Comparison of ENCODE assay signal across 9 cellular contexts in genomic region chr2:98465456-98466201, GRCh38. TPM values are rescaled to one million over a fixed set of nuclear protein-coding genes. Genes with fewer than 3 reads are reported as not detected.
A peak's percentile ranks its signal among the peaks of the same experiment; 100 is the strongest.
DNase-seq lines count a peak whose midpoint lies in the region; ATAC-seq and TF ChIP-seq lines count a peak whose summit lies in the region.
"Had no signal": no experiment of that assay in that cellular context is flagged by ENCODE, and none has a peak within 500 bp of the region (broad histone marks: within the 10 kb centered on the region; RNA-seq: fewer than 3 reads in every experiment).

No MANE protein-coding gene starts in this region.

- H3K9me2 ChIP-seq in Karpas-422 (replicated peaks; ENCODE audit: insufficient read depth, low read length), result no peaks in the 10 kb centered on the region

- no peaks in the 10 kb centered on the region for H3K36me3 ChIP-seq in effector memory CD4-positive, alpha-beta T cell (ENCODE audit: control insufficient read depth, insufficient read depth, low read length)
- no peaks in the 10 kb centered on the region for H3K36me3 ChIP-seq in Karpas-422 (ENCODE audit: insufficient read depth, low read length)

- H3K9ac ChIP-seq in Karpas-422 (ENCODE audit: low read length), result no peak overlapping the region

- H3K4me1 ChIP-seq in effector memory CD4-positive, alpha-beta T cell (ENCODE audit: control insufficient read depth, insufficient read depth, low read length, poor library complexity, severe bottlenecking), result peaks cover 83% of the 10 kb centered on the region
- peaks cover 36% of the 10 kb centered on the region for H3K4me1 ChIP-seq in Karpas-422 (ENCODE audit: low read length)

- peak overlapping the region; percentile 56 for H3K4me3 Mint-ChIP-seq in activated B cell treated with CpG ODN at 0.5 μM for 24 hours
- peak overlapping the region in 1 of 3 experiments; percentile 9 for H3K4me3 Mint-ChIP-seq in nephron
- H3K4me3 Mint-ChIP-seq: neural crest cell had no signal

- POLR2A ChIA-PET in activated B cell treated with CpG ODN at 0.5 μM for 24 hours (lab: Charles Lee), result interaction anchor here (0.8 to 2.9 kb wide), 5 partner anchors 9 to 19 kb away, joined by 3 to 11 read pairs (median 6); no protein-coding TSS in a partner anchor

- DNase-seq in G401 (ENCODE audit: low spot score) (peak; percentile 93), NCI-H2196 (lab: John Stamatoyannopoulos, UW; ENCODE audit: unreplicated experiment) (peak; percentile 75), activated B cell treated with CpG ODN at 0.5 μM for 24 hours (no peak), iPS-NIHi7 (ENCODE audit: extremely low spot score) (no peak), Karpas-422 (no peak)
- peak; percentile 66 to 80 (median 72) for DNase-seq in effector memory CD4-positive, alpha-beta T cell

- H3K4me3 ChIP-seq in effector memory CD4-positive, alpha-beta T cell (ENCODE audit: insufficient read depth, low read depth, low read length, poor library complexity, severe bottlenecking), result peak overlapping the region; percentile 19
- H3K4me3 ChIP-seq in Karpas-422 (ENCODE audit: low read length), result no peak overlapping the region

- H3K4me2 ChIP-seq in Karpas-422 (ENCODE audit: low read depth, low read length, poor library complexity, severe bottlenecking), result no peak overlapping the region

- no peaks in the 10 kb centered on the region for H3K9me3 ChIP-seq in effector memory CD4-positive, alpha-beta T cell (ENCODE audit: control insufficient read depth, low read length)
- H3K9me3 ChIP-seq in Karpas-422 (ENCODE audit: low read length), result no peaks in the 10 kb centered on the region

- H3K36me3 Mint-ChIP-seq in activated B cell treated with CpG ODN at 0.5 μM for 24 hours (ENCODE audit: low read depth) (no peaks in the 10 kb centered on the region), nephron (ENCODE audit: low read depth) (peaks cover 13% of the 10 kb centered on the region)

- TF ChIP-seq CTCF in activated B cell treated with CpG ODN at 0.5 μM for 24 hours (IDR thresholded peaks at IDR 0.05) (no peak), nephron (IDR thresholded peaks at IDR 0.05; ENCODE audit: unreplicated experiment in 3 of 3) (no peak)

- H3K27ac Mint-ChIP-seq in activated B cell treated with CpG ODN at 0.5 μM for 24 hours, result peak overlapping the region; percentile 94
- peak overlapping the region in 2 of 3 experiments; percentile 28 to 48 for H3K27ac Mint-ChIP-seq in nephron

- intact Hi-C loops in activated B cell treated with CpG ODN at 0.5 μM for 24 hours (cut with micrococcal nuclease), result loop anchor here (1.0 kb wide), 4 partner anchors 10 to 21 kb away; partner anchors contain the start of gene INPP4A

- no peaks in the 10 kb centered on the region for H3K27me3 Mint-ChIP-seq in activated B cell treated with CpG ODN at 0.5 μM for 24 hours
- no peaks in the 10 kb centered on the region for H3K27me3 Mint-ChIP-seq in nephron (ENCODE audit: low read depth)

- H3K4me1 Mint-ChIP-seq in activated B cell treated with CpG ODN at 0.5 μM for 24 hours, result peaks cover 70% of the 10 kb centered on the region
- peaks cover 52% of the 10 kb centered on the region for H3K4me1 Mint-ChIP-seq in nephron

- CTCF ChIA-PET in activated B cell treated with CpG ODN at 0.5 μM for 24 hours (lab: Charles Lee), result interaction anchor here (1.9 kb wide), 1 partner anchor 22 kb away, joined by 11 read pairs; no protein-coding TSS in a partner anchor

- no peaks in the 10 kb centered on the region for H3K79me2 ChIP-seq in Karpas-422 (ENCODE audit: low read length)

- peaks cover 6% of the 10 kb centered on the region for H4K20me1 ChIP-seq in Karpas-422 (ENCODE audit: insufficient read depth, low read depth, low read length)

- no peak overlapping the region for H2AFZ ChIP-seq in Karpas-422 (ENCODE audit: low read length)

- H3K9me3 Mint-ChIP-seq in activated B cell treated with CpG ODN at 0.5 μM for 24 hours (peaks cover 3% of the 10 kb centered on the region), nephron (no peaks in the 10 kb centered on the region)
- H3K9me3 Mint-ChIP-seq: neural crest cell had no signal

- no peaks in the 10 kb centered on the region for H3K27me3 ChIP-seq in effector memory CD4-positive, alpha-beta T cell (replicated peaks; ENCODE audit: control insufficient read depth, insufficient read depth, low read length, poor library complexity, severe bottlenecking)
- no peaks in the 10 kb centered on the region for H3K27me3 ChIP-seq in Karpas-422 (ENCODE audit: low read length)

- in situ Hi-C loops in G401 (cut with HindIII; ENCODE audit: low sequenced_read_pairs), result no loop called here

- peak; percentile 47 for ATAC-seq in HG02642 (IDR thresholded peaks at IDR 0.05; ENCODE audit: poor library complexity, unreplicated experiment)
- ATAC-seq in activated B cell treated with CpG ODN at 0.5 μM for 24 hours (ENCODE audit: low read depth), result peak; percentile 13

- peak overlapping the region; percentile 82 for H3K27ac ChIP-seq in effector memory CD4-positive, alpha-beta T cell (ENCODE audit: insufficient read depth, low read length, poor library complexity, severe bottlenecking)
- no peak overlapping the region for H3K27ac ChIP-seq in Karpas-422 (ENCODE audit: low read length)

RNA-seq across cellular contexts. Expression of gene INPP4A, which starts 21.0 kb away (rescaled TPM):
- total RNA-seq in G401 (2014; rRNA removed; shearing (Covaris generic)), result 11.3 and 15.2 TPM in 2 replicates
- 19.6 and 26.6 TPM in 2 replicates for total RNA-seq in activated B cell treated with CpG ODN at 0.5 μM for 24 hours
- 5.3 and 7.9 TPM in 2 replicates for total RNA-seq in Karpas-422 (2014; rRNA removed; shearing (Covaris generic); ENCODE audit: low replicate concordance)

Comparison
In these comparisons a context has a peak if more than half of its experiments do, and no peak if none do; other contexts are left out.
1. DNase-seq: peak in G401 (single experiment), NCI-H2196 (single experiment) and effector memory CD4-positive, alpha-beta T cell (3 of 3); none in activated B cell treated with CpG ODN at 0.5 μM for 24 hours (single experiment), iPS-NIHi7 (single experiment) and Karpas-422 (single experiment).